Comparison of ENCODE assay signal across 2 cellular contexts in the genomic region with DNA sequence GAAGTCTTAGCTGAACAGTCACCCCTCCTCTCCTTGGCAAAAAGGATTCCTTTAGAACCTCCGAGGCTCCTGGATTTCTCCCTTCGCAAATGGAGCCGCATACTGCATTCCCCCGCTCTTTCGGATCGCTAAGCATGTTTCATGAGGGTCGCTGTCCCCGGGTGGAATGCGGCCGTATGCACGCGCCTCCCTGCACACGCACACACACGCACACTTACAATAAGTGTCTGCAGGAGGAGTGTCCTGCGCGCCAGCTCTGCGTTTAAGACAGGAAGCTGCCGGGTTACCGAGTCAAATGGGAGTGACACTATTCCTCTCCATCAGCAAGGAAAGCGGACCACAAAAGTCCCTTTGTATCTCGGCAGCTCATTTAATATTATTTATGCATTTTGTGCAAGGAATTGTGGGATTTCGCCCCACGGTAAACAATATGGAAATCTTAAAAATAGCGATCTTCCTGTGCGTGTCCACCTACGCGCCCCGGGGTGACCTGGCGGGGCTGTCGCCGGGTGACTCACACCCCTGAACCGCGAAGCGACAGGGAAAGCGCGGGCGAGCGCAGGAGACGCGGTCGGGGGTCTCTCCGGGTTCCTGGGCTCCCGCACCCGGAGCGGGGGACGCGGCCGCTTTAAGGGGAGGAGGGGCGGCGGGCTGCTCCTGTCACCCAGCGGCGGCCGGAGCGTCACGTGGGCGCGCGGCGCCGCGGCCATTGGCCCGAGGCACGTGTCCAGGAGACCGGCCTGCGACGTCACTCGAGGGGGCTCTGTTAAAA.
TF ChIP-seq lines count a peak whose summit lies in the region.

No MANE protein-coding gene starts in this region.

TF ChIP-seq in GM23338, 12 proteins besides CTCF, POLR2A, EP300 and RAD21:
- TF ChIP-seq, protein P1, sequence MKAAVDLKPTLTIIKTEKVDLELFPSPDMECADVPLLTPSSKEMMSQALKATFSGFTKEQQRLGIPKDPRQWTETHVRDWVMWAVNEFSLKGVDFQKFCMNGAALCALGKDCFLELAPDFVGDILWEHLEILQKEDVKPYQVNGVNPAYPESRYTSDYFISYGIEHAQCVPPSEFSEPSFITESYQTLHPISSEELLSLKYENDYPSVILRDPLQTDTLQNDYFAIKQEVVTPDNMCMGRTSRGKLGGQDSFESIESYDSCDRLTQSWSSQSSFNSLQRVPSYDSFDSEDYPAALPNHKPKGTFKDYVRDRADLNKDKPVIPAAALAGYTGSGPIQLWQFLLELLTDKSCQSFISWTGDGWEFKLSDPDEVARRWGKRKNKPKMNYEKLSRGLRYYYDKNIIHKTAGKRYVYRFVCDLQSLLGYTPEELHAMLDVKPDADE (IDR thresholded peaks at IDR 0.05) = no peak
- TF ChIP-seq JUNB (IDR thresholded peaks at IDR 0.05; ENCODE audit: unreplicated experiment) (no peak), EZH2 (IDR thresholded peaks at IDR 0.05; ENCODE audit: low read depth, unreplicated experiment) (peak; percentile 95), CREB1 (CRISPR knock-in tag; IDR thresholded peaks at IDR 0.05; ENCODE audit: low read depth) (peak; percentile 79), EZH2phosphoT487 (IDR thresholded peaks at IDR 0.05; ENCODE audit: unreplicated experiment) (peak; percentile 89)

TF ChIP-seq in H1, 55 proteins besides CTCF, POLR2A, EP300 and RAD21:
- TF ChIP-seq TEAD4 (IDR thresholded peaks at IDR 0.05; ENCODE audit: low read depth, low read length) (no peak), YY1 (IDR thresholded peaks at IDR 0.05; ENCODE audit: low read depth, low read length) (peak; percentile 79), CREB1 (IDR thresholded peaks at IDR 0.05) (peak; percentile 47; the same call in 1 of the 2 replicates), SUZ12 (IDR thresholded peaks at IDR 0.05; ENCODE audit: low read length) (peak; percentile 86), GTF2F1 (IDR thresholded peaks at IDR 0.05; ENCODE audit: borderline replicate concordance, low read depth, low read length) (no peak), RNF2 (IDR thresholded peaks at IDR 0.05; ENCODE audit: borderline replicate concordance, low read depth, low read length, missing control alignments, poor library complexity, severe bottlenecking) (peak; percentile 99), EZH2 (IDR thresholded peaks at IDR 0.05; ENCODE audit: low read depth, low read length, severe bottlenecking) (peak; percentile 99), ASH2L (IDR thresholded peaks at IDR 0.05; ENCODE audit: low read length) (no peak), SP1 (IDR thresholded peaks at IDR 0.05; ENCODE audit: low read depth, low read length) (0 out of 2 replicates have a peak, but pooled peaks have one; percentile 33), SRF (IDR thresholded peaks at IDR 0.05; ENCODE audit: low read depth, low read length) (no peak), CBX8 (IDR thresholded peaks at IDR 0.05; ENCODE audit: borderline replicate concordance, low read depth, low read length) (peak; percentile 85; the same call in 1 of the 2 replicates), TBP (IDR thresholded peaks at IDR 0.05; ENCODE audit: low read depth, low read length) (no peak)
- TF ChIP-seq, protein P2, sequence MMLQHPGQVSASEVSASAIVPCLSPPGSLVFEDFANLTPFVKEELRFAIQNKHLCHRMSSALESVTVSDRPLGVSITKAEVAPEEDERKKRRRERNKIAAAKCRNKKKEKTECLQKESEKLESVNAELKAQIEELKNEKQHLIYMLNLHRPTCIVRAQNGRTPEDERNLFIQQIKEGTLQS (IDR thresholded peaks at IDR 0.05; ENCODE audit: insufficient read depth, low read depth, low read length) = peak; percentile 64; the same call in 1 of the 2 replicates
- TF ChIP-seq, protein P3, sequence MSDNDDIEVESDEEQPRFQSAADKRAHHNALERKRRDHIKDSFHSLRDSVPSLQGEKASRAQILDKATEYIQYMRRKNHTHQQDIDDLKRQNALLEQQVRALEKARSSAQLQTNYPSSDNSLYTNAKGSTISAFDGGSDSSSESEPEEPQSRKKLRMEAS (IDR thresholded peaks at IDR 0.05) = peak; percentile 96
- TF ChIP-seq, protein P4, sequence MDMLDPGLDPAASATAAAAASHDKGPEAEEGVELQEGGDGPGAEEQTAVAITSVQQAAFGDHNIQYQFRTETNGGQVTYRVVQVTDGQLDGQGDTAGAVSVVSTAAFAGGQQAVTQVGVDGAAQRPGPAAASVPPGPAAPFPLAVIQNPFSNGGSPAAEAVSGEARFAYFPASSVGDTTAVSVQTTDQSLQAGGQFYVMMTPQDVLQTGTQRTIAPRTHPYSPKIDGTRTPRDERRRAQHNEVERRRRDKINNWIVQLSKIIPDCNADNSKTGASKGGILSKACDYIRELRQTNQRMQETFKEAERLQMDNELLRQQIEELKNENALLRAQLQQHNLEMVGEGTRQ (IDR thresholded peaks at IDR 0.05; ENCODE audit: low read length) = peak; percentile 92
- TF ChIP-seq, protein P5, sequence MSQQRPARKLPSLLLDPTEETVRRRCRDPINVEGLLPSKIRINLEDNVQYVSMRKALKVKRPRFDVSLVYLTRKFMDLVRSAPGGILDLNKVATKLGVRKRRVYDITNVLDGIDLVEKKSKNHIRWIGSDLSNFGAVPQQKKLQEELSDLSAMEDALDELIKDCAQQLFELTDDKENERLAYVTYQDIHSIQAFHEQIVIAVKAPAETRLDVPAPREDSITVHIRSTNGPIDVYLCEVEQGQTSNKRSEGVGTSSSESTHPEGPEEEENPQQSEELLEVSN (IDR thresholded peaks at IDR 0.05) = peak; percentile 94
